1 cellular context compared by ENCODE assay signal in genomic region chr1:245330951-245331350, GRCh38.
TF ChIP-seq lines count a peak whose summit lies in the region.

No MANE protein-coding gene starts in this region.

TF ChIP-seq in IMR-90, 13 proteins besides CTCF, POLR2A, EP300 and RAD21 (continued from another document):
- no peak for TF ChIP-seq ELK1 (IDR thresholded peaks at IDR 0.05; ENCODE audit: borderline replicate concordance, low read depth, low read length)
- TF ChIP-seq CHD1 (IDR thresholded peaks at IDR 0.05; ENCODE audit: low read depth, low read length): no peak
- no peak for TF ChIP-seq CEBPB (IDR thresholded peaks at IDR 0.05; ENCODE audit: low read depth, low read length)
